In genomic region chr2:67463810-67464209, GRCh38 we compare ENCODE assay signal across 9 cellular contexts.
DNase-seq lines count a peak whose midpoint lies in the region; ATAC-seq and TF ChIP-seq lines count a peak whose summit lies in the region.
"Had no signal": no experiment of that assay in that cellular context is flagged by ENCODE, and none has a peak within 500 bp of the region (broad histone marks: within the 10 kb centered on the region; RNA-seq: fewer than 3 reads in every experiment).

No MANE protein-coding gene starts in this region.

- DNase-seq in LHCN-M2 (ENCODE audit: low read depth) (peak; percentile 70), NCI-H226 (peak; percentile 44), astrocyte of the spinal cord (ENCODE audit: low read depth, low spot score) (peak; percentile 52), renal cortical epithelial cell (ENCODE audit: low read depth) (peak; percentile 95), HuH-7 (ENCODE audit: low spot score) (no peak), NCI-H446 treated with DMSO at 0.1 percent for 48 hours (lab: John Stamatoyannopoulos, UW) (no peak)

- no peak for ATAC-seq in HG03571 (IDR thresholded peaks at IDR 0.05; ENCODE audit: unreplicated experiment)
- no peak for ATAC-seq in HG03565 (IDR thresholded peaks at IDR 0.05; ENCODE audit: unreplicated experiment)

- no peak overlapping the region for H3K4me3 ChIP-seq in astrocyte of the spinal cord (ENCODE audit: low read depth, low read length)
- H3K4me3 ChIP-seq: lung had no signal

- in situ Hi-C loops in astrocyte of the spinal cord (cut with HindIII; ENCODE audit: low sequenced_read_pairs) = no loop called here

- TF ChIP-seq CTCF in astrocyte of the spinal cord (IDR thresholded peaks at IDR 0.05; ENCODE audit: low read depth, low read length) = no peak

Comparison
In these comparisons a context has a peak if more than half of its experiments do, and no peak if none do; other contexts are left out.
1. DNase-seq: peak in LHCN-M2 (single experiment), NCI-H226 (single experiment), astrocyte of the spinal cord (single experiment) and renal cortical epithelial cell (single experiment); none in HuH-7 (single experiment) and NCI-H446 treated with DMSO at 0.1 percent for 48 hours (single experiment).